16 cellular contexts compared by ENCODE assay signal in genomic region chr9:76433851-76434250, GRCh38. TPM values are rescaled to one million over a fixed set of nuclear protein-coding genes. Genes with fewer than 3 reads are reported as not detected.
DNase-seq lines count a peak whose midpoint lies in the region; ATAC-seq, FAIRE-seq and TF ChIP-seq lines count a peak whose summit lies in the region.
"Had no signal": no experiment of that assay in that cellular context is flagged by ENCODE, and none has a peak within 500 bp of the region (broad histone marks: within the 10 kb centered on the region; RNA-seq: fewer than 3 reads in every experiment).

No MANE protein-coding gene starts in this region.

- no peaks in the 10 kb centered on the region for H3K9me3 ChIP-seq in right cardiac atrium (ENCODE audit: control insufficient read depth, low read length)
- H3K9me3 ChIP-seq: stomach had no signal

- no peak overlapping the region for H3K27ac ChIP-seq in right cardiac atrium (ENCODE audit: low read length)
- H3K27ac ChIP-seq: hepatocyte, HL-60, stomach had no signal

- POLR2A ChIA-PET in GM10248 (lab: Yijun Ruan, JAX), result no interaction called here

- ATAC-seq in GM21367 (IDR thresholded peaks at IDR 0.05; ENCODE audit: unreplicated experiment) (no peak), right cardiac atrium (no peak)
- ATAC-seq: left cardiac atrium had no signal

- WGBS in right cardiac atrium, result 84% methylated on average over 3 of the region's 3 CpGs

- intact Hi-C loops in right cardiac atrium (cut with DNase I), result no loop called here

- CTCF ChIA-PET in GM10248 (lab: Yijun Ruan, JAX), result interaction anchor here (1.0 to 1.8 kb wide), 4 partner anchors 13 to 40 kb away, joined by 3 to 12 read pairs (median 4); partner anchors contain the start of gene RFK

- H3K4me3 ChIP-seq in AG10803 (ENCODE audit: low read length) (no peak overlapping the region), right cardiac atrium (ENCODE audit: low read length) (no peak overlapping the region)
- H3K4me3 ChIP-seq: hepatocyte, stomach had no signal

- FAIRE-seq in D721Med (lab: Jason Lieb, UNC), result no peak

- peak; percentile 27 for DNase-seq in AG10803 (ENCODE audit: low read depth)
- peak; percentile 73 for DNase-seq in HCEC 1CT
- peak; percentile 47 for DNase-seq in amniotic epithelial cell (ENCODE audit: low read depth)
- peak; percentile 41 for DNase-seq in glomerular visceral epithelial cell (ENCODE audit: extremely low spot score)
- no peak for DNase-seq in right cardiac atrium
- no peak for DNase-seq in D721Med (ENCODE audit: insufficient read length, low spot score)
- no peak for DNase-seq in GM10248 (ENCODE audit: extremely low spot score)
- DNase-seq: C1 segment of cervical spinal cord, DMS79, left cardiac atrium, NCI-H1694, NCI-H510A treated with DMSO at 0.1 percent for 48 hours, stomach had no signal

- H3K27me3 ChIP-seq in right cardiac atrium (ENCODE audit: control insufficient read depth, insufficient read depth), result no peaks in the 10 kb centered on the region
- H3K27me3 ChIP-seq: hepatocyte, stomach had no signal

- no peaks in the 10 kb centered on the region for H3K4me1 ChIP-seq in right cardiac atrium (ENCODE audit: control insufficient read depth, insufficient read depth, low read length)
- H3K4me1 ChIP-seq: stomach had no signal

- TF ChIP-seq CTCF in AG10803 (conservative IDR thresholded peaks at IDR 0.05; ENCODE audit: low read length) (no peak), D721Med (IDR thresholded peaks at IDR 0.05; ENCODE audit: insufficient read depth, missing control alignments) (no peak), GM10248 (IDR thresholded peaks at IDR 0.05; ENCODE audit: control extremely low read depth, extremely low read depth, low read depth, missing control alignments) (no peak)

RNA-seq across cellular contexts. Expression of gene GCNT1, which starts 25.1 kb away (rescaled TPM):
- 1 to 10 TPM; 2.6 to 5.7 (median 4.0) TPM for total RNA-seq in right cardiac atrium
- polyA plus RNA-seq in right cardiac atrium, result 0.91 TPM

RNA-seq across cellular contexts. Expression of gene RFK, which starts 39.6 kb away (rescaled TPM):
- 10 to 100 TPM; 18.1 to 26.9 (median 24.6) TPM for total RNA-seq in right cardiac atrium
- 16.5 TPM for polyA plus RNA-seq in right cardiac atrium

Comparison
In these comparisons a context has a peak if more than half of its experiments do, and no peak if none do; other contexts are left out.
1. DNase-seq: peak in AG10803 (single experiment), HCEC 1CT (single experiment), amniotic epithelial cell (single experiment) and glomerular visceral epithelial cell (single experiment); none in right cardiac atrium (0 of 3), D721Med (single experiment) and GM10248 (single experiment).